8 cellular contexts compared by ENCODE assay signal in genomic region chr4:7844247-7844991, GRCh38.
DNase-seq lines count a peak whose midpoint lies in the region; ATAC-seq and FAIRE-seq lines count a peak whose summit lies in the region.

No MANE protein-coding gene starts in this region.

- H3K36me3 Mint-ChIP-seq in activated CD4-positive, alpha-beta T cell treated with anti-CD3 and anti-CD28 coated beads, Interleukin-2, amount 10 ng/mL, durations not matched to agents 7 days and 5 days (ENCODE audit: low read depth), result peaks cover 5% of the 10 kb centered on the region

- H3K27ac ChIP-seq in duodenal mucosa (ENCODE audit: low read depth, low read length), result peak overlapping the region; percentile 33
- no peak overlapping the region for H3K27ac ChIP-seq in mesendoderm (ENCODE audit: low read depth, low read length)

- FAIRE-seq in GM19239 (lab: Jason Lieb, UNC), result no peak

- H3K4me3 ChIP-seq in duodenal mucosa (ENCODE audit: low read depth in 1 of 2, low read length in 2 of 2) (no peak overlapping the region), mesendoderm (ENCODE audit: low read length) (no peak overlapping the region)

- no peak overlapping the region for H3K27ac Mint-ChIP-seq in activated CD4-positive, alpha-beta T cell treated with anti-CD3 and anti-CD28 coated beads, Interleukin-2, amount 10 ng/mL, durations not matched to agents 7 days and 5 days

- POLR2A ChIA-PET in activated CD4-positive, alpha-beta T cell treated with anti-CD3 and anti-CD28 coated beads, Interleukin-2, amount 10 ng/mL, durations not matched to agents 7 days and 5 days (lab: Charles Lee), result no interaction called here

- DNase-seq in AML-193 (lab: John Stamatoyannopoulos, UW), result peak; percentile 12 to 22
- peak; percentile 48 for DNase-seq in GM19239 (ENCODE audit: insufficient read length, low spot score)
- DNase-seq in NAMALWA (ENCODE audit: low spot score), result peak; percentile 70
- DNase-seq in activated CD4-positive, alpha-beta T cell treated with anti-CD3 and anti-CD28 coated beads, Interleukin-2, amount 10 ng/mL, durations not matched to agents 7 days and 5 days, result peak; percentile 65
- DNase-seq in mesendoderm, result peak; percentile 91
- DNase-seq in stimulated activated CD8-positive, alpha-beta memory T cell treated with anti-CD3 and anti-CD28 coated beads, Interleukin-2, amount 100 ng/mL, for 1 hour (ENCODE audit: low read depth in 2 of 2), result peak; percentile 50 to 60

- no peak overlapping the region for H3K23ac ChIP-seq in mesendoderm (ENCODE audit: low read length)

- H2BK120ac ChIP-seq in mesendoderm (ENCODE audit: low read depth, low read length), result no peak overlapping the region

- no peaks in the 10 kb centered on the region for H3K36me3 ChIP-seq in duodenal mucosa (ENCODE audit: control insufficient read depth in 1 of 2, insufficient read depth in 2 of 2, low read length in 2 of 2)
- H3K36me3 ChIP-seq in mesendoderm (ENCODE audit: control insufficient read depth, insufficient read depth, low read length), result no peaks in the 10 kb centered on the region

- no CpG with 5 or more reads among the region's 19 CpGs for WGBS in mesendoderm (ENCODE audit: extremely low coverage, insufficient coverage, low lambda C conversion rate)

- no peak for ATAC-seq in HG02623 (IDR thresholded peaks at IDR 0.05; ENCODE audit: unreplicated experiment)

- H4K8ac ChIP-seq in mesendoderm (ENCODE audit: low read depth, low read length), result no peak overlapping the region

- peaks cover 21% of the 10 kb centered on the region for H3K4me1 Mint-ChIP-seq in activated CD4-positive, alpha-beta T cell treated with anti-CD3 and anti-CD28 coated beads, Interleukin-2, amount 10 ng/mL, durations not matched to agents 7 days and 5 days

- peaks cover 11% of the 10 kb centered on the region for H3K79me1 ChIP-seq in mesendoderm (ENCODE audit: low read length)

- H3K4me1 ChIP-seq in duodenal mucosa (ENCODE audit: control insufficient read depth in 1 of 2, insufficient read depth in 2 of 2, low read length in 2 of 2) (peaks cover 4 to 7% of the 10 kb centered on the region in 2 donors), mesendoderm (ENCODE audit: control insufficient read depth, low read depth, low read length) (peaks cover 7% of the 10 kb centered on the region)

- no peak overlapping the region for H2BK15ac ChIP-seq in mesendoderm (replicated peaks; ENCODE audit: low read depth)

- H2AK5ac ChIP-seq in mesendoderm (ENCODE audit: low read length), result no peak overlapping the region

- no peaks in the 10 kb centered on the region for H3K9me3 Mint-ChIP-seq in activated CD4-positive, alpha-beta T cell treated with anti-CD3 and anti-CD28 coated beads, Interleukin-2, amount 10 ng/mL, durations not matched to agents 7 days and 5 days

- no peaks in the 10 kb centered on the region for H3K9me3 ChIP-seq in duodenal mucosa (ENCODE audit: control insufficient read depth in 1 of 2, low read length in 2 of 2)

- no peaks in the 10 kb centered on the region for H3K27me3 Mint-ChIP-seq in activated CD4-positive, alpha-beta T cell treated with anti-CD3 and anti-CD28 coated beads, Interleukin-2, amount 10 ng/mL, durations not matched to agents 7 days and 5 days

- H3K9ac ChIP-seq in duodenal mucosa (ENCODE audit: low read depth in 1 of 2, low read length in 2 of 2) (no peak overlapping the region), mesendoderm (ENCODE audit: low read length) (no peak overlapping the region)

- H3K4me2 ChIP-seq in mesendoderm (ENCODE audit: low read length), result no peak overlapping the region

- peak overlapping the region; percentile 85 for H3K4ac ChIP-seq in mesendoderm (ENCODE audit: low read depth, low read length)

- CTCF ChIA-PET in activated CD4-positive, alpha-beta T cell treated with anti-CD3 and anti-CD28 coated beads, Interleukin-2, amount 10 ng/mL, durations not matched to agents 7 days and 5 days (lab: Charles Lee), result interaction anchor here (0.6 to 2.1 kb wide), 12 partner anchors 11 to 40 kb away, joined by 3 to 8 read pairs (median 3); no protein-coding TSS in a partner anchor

- no peak overlapping the region for H2BK5ac ChIP-seq in mesendoderm (ENCODE audit: low read length)

- H3K79me2 ChIP-seq in mesendoderm (ENCODE audit: control insufficient read depth, insufficient read depth, low read length), result no peaks in the 10 kb centered on the region

- no peak overlapping the region for H4K5ac ChIP-seq in mesendoderm (ENCODE audit: low read length)

- H3K56ac ChIP-seq in mesendoderm (ENCODE audit: low read length), result no peak overlapping the region

- no peak overlapping the region for H3K4me3 Mint-ChIP-seq in activated CD4-positive, alpha-beta T cell treated with anti-CD3 and anti-CD28 coated beads, Interleukin-2, amount 10 ng/mL, durations not matched to agents 7 days and 5 days

- H3K27me3 ChIP-seq in duodenal mucosa (ENCODE audit: control insufficient read depth in 1 of 2, insufficient read depth in 2 of 2, low read length in 2 of 2) (no peaks in the 10 kb centered on the region), mesendoderm (ENCODE audit: insufficient read depth, low read length, poor library complexity) (no peaks in the 10 kb centered on the region)

- H3K18ac ChIP-seq in mesendoderm (ENCODE audit: low read length), result no peak overlapping the region

Comparison
In these comparisons a context has a peak if more than half of its experiments do, and no peak if none do; other contexts are left out.
1. DNase-seq: peak in every context shown above with its lines; median percentile 91 in mesendoderm; 70 in NAMALWA; 65 in activated CD4-positive, alpha-beta T cell treated with anti-CD3 and anti-CD28 coated beads, Interleukin-2, amount 10 ng/mL, durations not matched to agents 7 days and 5 days; 55 in stimulated activated CD8-positive, alpha-beta memory T cell treated with anti-CD3 and anti-CD28 coated beads, Interleukin-2, amount 100 ng/mL, for 1 hour; 48 in GM19239; 17 in AML-193.